ENCODE assay signal across 11 cellular contexts in genomic region chr9:33801943-33802500, GRCh38. TPM values are rescaled to one million over a fixed set of nuclear protein-coding genes. Genes with fewer than 3 reads are reported as not detected.
"Had no signal": no experiment of that assay in that cellular context is flagged by ENCODE, and none has a peak within 500 bp of the region (broad histone marks: within the 10 kb centered on the region; RNA-seq: fewer than 3 reads in every experiment).

No MANE protein-coding gene starts in this region.

RNA-seq across cellular contexts. Expression of gene PRSS3, which starts 6.7 kb away (rescaled TPM):
- total RNA-seq: activated B cell treated with CpG ODN at 0.5 μM for 24 hours; activated CD4-positive, alpha-beta memory T cell treated with anti-CD3 and anti-CD28 coated beads for 36 hours; activated CD4-positive, alpha-beta memory T cell treated with anti-CD3 and anti-CD28 coated beads, Interleukin-2, amount 10 ng/mL, durations not matched to agents 7 days and 5 days; activated CD4-positive, alpha-beta T cell treated with anti-CD3 and anti-CD28 coated beads for 36 hours; activated CD4-positive, alpha-beta T cell treated with anti-CD3 and anti-CD28 coated beads, Interleukin-2, amount 10 ng/mL, durations not matched to agents 24 days and 14 days; activated CD4-positive, alpha-beta T cell treated with anti-CD3 and anti-CD28 coated beads, Interleukin-2, amount 10 ng/mL, durations not matched to agents 7 days and 5 days; activated CD8-positive, alpha-beta memory T cell treated with anti-CD3 and anti-CD28 coated beads, Interleukin-2, amount 10 ng/mL, durations not matched to agents 7 days and 5 days; activated CD8-positive, alpha-beta T cell treated with anti-CD3 and anti-CD28 coated beads for 36 hours; activated CD8-positive, alpha-beta T cell treated with anti-CD3 and anti-CD28 coated beads, Interleukin-2, amount 10 ng/mL, durations not matched to agents 7 days and 5 days; T-helper 1 cell treated with Interleukin-12 subunit alpha and Interleukin-12 subunit beta and Interleukin-4 antibody, amounts not matched to agents 30 ng/mL and 1 ng/mL, for 36 hours; T-helper 17 cell had no signal
